In genomic region chr15:48332642-48333034, GRCh38 we compare ENCODE assay signal across 8 cellular contexts. TPM values are rescaled to one million over a fixed set of nuclear protein-coding genes. Genes with fewer than 3 reads are reported as not detected.
A peak's percentile ranks its signal among the peaks of the same experiment; 100 is the strongest.
DNase-seq lines count a peak whose midpoint lies in the region; ATAC-seq and TF ChIP-seq lines count a peak whose summit lies in the region.

No MANE protein-coding gene starts in this region.

- peaks cover 14% of the 10 kb centered on the region for H3K79me2 ChIP-seq in osteoblast (ENCODE audit: insufficient read depth, low read length)

- no peak for ATAC-seq in HG02981 (IDR thresholded peaks at IDR 0.05; ENCODE audit: unreplicated experiment)

- H3K27me3 ChIP-seq in osteoblast (ENCODE audit: insufficient read depth, low read length): no peaks in the 10 kb centered on the region

- no peak overlapping the region for H3K27ac ChIP-seq in osteoblast (ENCODE audit: low read depth, low read length)

- peaks cover 12% of the 10 kb centered on the region for H3K4me1 ChIP-seq in osteoblast (ENCODE audit: insufficient read depth, low read length)

- DNase-seq in Daoy (ENCODE audit: low read depth) (peak; percentile 7), NCI-H82 treated with DMSO at 0.1 percent for 48 hours (lab: John Stamatoyannopoulos, UW; ENCODE audit: unreplicated experiment) (peak; percentile 17), choroid plexus epithelial cell (ENCODE audit: low read depth) (no peak), osteoblast (ENCODE audit: insufficient read length, low spot score, missing footprints) (peak; percentile 34), globus pallidus (ENCODE audit: low spot score) (no peak), NCI-H146 (lab: John Stamatoyannopoulos, UW) (no peak), HCEC 1CT (no peak)

- H3K9me3 ChIP-seq in osteoblast (ENCODE audit: low read depth, low read length): no peaks in the 10 kb centered on the region

- H3K4me3 ChIP-seq in choroid plexus epithelial cell (ENCODE audit: low read depth, low read length) (peak overlapping the region; percentile 6), osteoblast (ENCODE audit: insufficient read depth, low read length) (peak overlapping the region; percentile 88)

- peaks cover 7% of the 10 kb centered on the region for H4K20me1 ChIP-seq in osteoblast (ENCODE audit: insufficient read depth, low read length)

- TF ChIP-seq CTCF in choroid plexus epithelial cell (conservative IDR thresholded peaks at IDR 0.05; ENCODE audit: low read depth, low read length) (no peak), osteoblast (IDR thresholded peaks at IDR 0.05; ENCODE audit: extremely low read depth, low read depth, low read length) (no peak)

- peak overlapping the region; percentile 89 for H3K4me2 ChIP-seq in osteoblast (ENCODE audit: insufficient read depth, low read length)

- peaks cover 25% of the 10 kb centered on the region for H3K36me3 ChIP-seq in osteoblast (ENCODE audit: insufficient read depth, low read length)

- H2AFZ ChIP-seq in osteoblast (ENCODE audit: low read length): no peak overlapping the region

RNA-seq across cellular contexts. Expression of gene DUT, which starts 1.4 kb away (rescaled TPM):
- 137 and 174 TPM in 2 replicates for total RNA-seq in Daoy (2014; rRNA removed; shearing (Covaris generic))
- 43.6 and 49.2 TPM in 2 replicates for total RNA-seq in osteoblast

Comparison
In these comparisons a context has a peak if more than half of its experiments do, and no peak if none do; other contexts are left out.
1. DNase-seq: peak in Daoy (single experiment), NCI-H82 treated with DMSO at 0.1 percent for 48 hours (single experiment) and osteoblast (single experiment); none in choroid plexus epithelial cell (single experiment), globus pallidus (single experiment), NCI-H146 (single experiment) and HCEC 1CT (single experiment).